In genomic region chr2:138329167-138329566, GRCh38 we compare ENCODE assay signal across 27 cellular contexts.
"Had no signal": no experiment of that assay in that cellular context is flagged by ENCODE, and none has a peak within 500 bp of the region (broad histone marks: within the 10 kb centered on the region; RNA-seq: fewer than 3 reads in every experiment).

No MANE protein-coding gene starts in this region.

- H3K27ac ChIP-seq: body of pancreas, breast epithelium, KMS-11, SJCRH30, SK-N-MC had no signal

- H3K27me3 ChIP-seq: body of pancreas, breast epithelium, SJCRH30 had no signal

- H3K4me1 Mint-ChIP-seq: activated CD4-positive, alpha-beta T cell treated with anti-CD3 and anti-CD28 coated beads, Interleukin-2, amount 10 ng/mL, durations not matched to agents 24 days and 14 days; activated naive CD4-positive, alpha-beta T cell treated with anti-CD3 and anti-CD28 coated beads, Interleukin-2, amount 50 U/mL, for 24 hours; activated naive CD8-positive, alpha-beta T cell treated with anti-CD3 and anti-CD28 coated beads, Interleukin-2, amount 10 ng/mL, durations not matched to agents 7 days and 5 days had no signal

- H3K4me1 ChIP-seq: breast epithelium, SJCRH30 had no signal

- DNase-seq: activated CD4-positive, alpha-beta T cell treated with anti-CD3 and anti-CD28 coated beads, Interleukin-2, amount 10 ng/mL, durations not matched to agents 24 days and 14 days; activated CD4-positive, alpha-beta T cell treated with anti-CD3 and anti-CD28 coated beads, Interleukin-2, amount 50 U/mL, for 4 hours; activated CD8-positive, alpha-beta T cell treated with anti-CD3 and anti-CD28 coated beads for 36 hours; activated gamma-delta T cell; activated naive CD4-positive, alpha-beta T cell treated with Interleukin-2 at 50 U/mL for 16 hours; activated naive CD8-positive, alpha-beta T cell treated with anti-CD3 and anti-CD28 coated beads, Interleukin-2, amount 10 ng/mL, durations not matched to agents 7 days and 5 days; activated T-cell treated with anti-CD3 and anti-CD28 coated beads, Interleukin-2, amount 50 U/mL, for 1 hour; activated T-cell treated with anti-CD3 and anti-CD28 coated beads, Interleukin-2, amount 50 U/mL, for 72 hours; body of pancreas; MM.1S; MV-4-11; NCI-H1092; NCI-H1417; NCI-H1694; NCI-H2029 treated with DMSO at 0.1 percent for 48 hours; NCI-H226; NCI-H526; SHP77; SJCRH30 had no signal

- H3K27ac Mint-ChIP-seq: activated CD4-positive, alpha-beta T cell treated with anti-CD3 and anti-CD28 coated beads, Interleukin-2, amount 10 ng/mL, durations not matched to agents 24 days and 14 days; activated CD8-positive, alpha-beta T cell treated with anti-CD3 and anti-CD28 coated beads for 36 hours; activated naive CD4-positive, alpha-beta T cell treated with anti-CD3 and anti-CD28 coated beads, Interleukin-2, amount 50 U/mL, for 24 hours; activated naive CD8-positive, alpha-beta T cell treated with anti-CD3 and anti-CD28 coated beads, Interleukin-2, amount 10 ng/mL, durations not matched to agents 7 days and 5 days; activated T-cell treated with anti-CD3 and anti-CD28 coated beads, Interleukin-2, amount 50 U/mL, for 72 hours; activated T-helper 2 cell treated with anti-CD3 and anti-CD28 coated beads, Interferon-gamma antibody, Interleukin-2, Interleukin-4, amounts not matched to agents 10 μg/mL and 5 μg/mL and 100 μg/mL, durations not matched to agents 14 hours and 24 hours and 36 hours; T-helper 1 cell treated with Interleukin-12 subunit alpha and Interleukin-12 subunit beta and Interleukin-4 antibody, amounts not matched to agents 30 μg/mL and 1 μg/mL, for 36 hours; T-helper 2 cell treated with Interferon-gamma antibody and Interleukin-4, amounts not matched to agents 5 μg/mL and 100 μg/mL, for 36 hours had no signal

- H3K9me3 Mint-ChIP-seq: activated CD4-positive, alpha-beta T cell treated with anti-CD3 and anti-CD28 coated beads, Interleukin-2, amount 10 ng/mL, durations not matched to agents 24 days and 14 days; activated CD8-positive, alpha-beta T cell treated with anti-CD3 and anti-CD28 coated beads for 36 hours; activated naive CD4-positive, alpha-beta T cell treated with anti-CD3 and anti-CD28 coated beads, Interleukin-2, amount 50 U/mL, for 24 hours; activated naive CD8-positive, alpha-beta T cell treated with anti-CD3 and anti-CD28 coated beads, Interleukin-2, amount 10 ng/mL, durations not matched to agents 7 days and 5 days; activated T-helper 2 cell treated with anti-CD3 and anti-CD28 coated beads, Interferon-gamma antibody, Interleukin-2, Interleukin-4, amounts not matched to agents 10 μg/mL and 5 μg/mL and 100 μg/mL, durations not matched to agents 14 hours and 24 hours and 36 hours; T-helper 1 cell treated with Interleukin-12 subunit alpha and Interleukin-12 subunit beta and Interleukin-4 antibody, amounts not matched to agents 30 μg/mL and 1 μg/mL, for 36 hours; T-helper 2 cell treated with Interferon-gamma antibody and Interleukin-4, amounts not matched to agents 5 μg/mL and 100 μg/mL, for 36 hours had no signal

- H3K4me2 ChIP-seq: KMS-11 had no signal

- ATAC-seq: activated CD8-positive, alpha-beta T cell treated with anti-CD3 and anti-CD28 coated beads for 36 hours; activated T-cell treated with anti-CD3 and anti-CD28 coated beads, Interleukin-2, amount 50 U/mL, for 72 hours; body of pancreas; Panc1 had no signal

- H3K36me3 Mint-ChIP-seq: activated naive CD4-positive, alpha-beta T cell treated with anti-CD3 and anti-CD28 coated beads, Interleukin-2, amount 50 U/mL, for 24 hours; activated naive CD8-positive, alpha-beta T cell treated with anti-CD3 and anti-CD28 coated beads, Interleukin-2, amount 10 ng/mL, durations not matched to agents 7 days and 5 days had no signal

- H3K9ac ChIP-seq: KMS-11 had no signal

- H3K27me3 Mint-ChIP-seq: activated CD4-positive, alpha-beta T cell treated with anti-CD3 and anti-CD28 coated beads, Interleukin-2, amount 10 ng/mL, durations not matched to agents 24 days and 14 days; activated CD8-positive, alpha-beta T cell treated with anti-CD3 and anti-CD28 coated beads for 36 hours; activated naive CD4-positive, alpha-beta T cell treated with anti-CD3 and anti-CD28 coated beads, Interleukin-2, amount 50 U/mL, for 24 hours; activated naive CD8-positive, alpha-beta T cell treated with anti-CD3 and anti-CD28 coated beads, Interleukin-2, amount 10 ng/mL, durations not matched to agents 7 days and 5 days had no signal

- H3K4me3 Mint-ChIP-seq: activated CD4-positive, alpha-beta T cell treated with anti-CD3 and anti-CD28 coated beads, Interleukin-2, amount 10 ng/mL, durations not matched to agents 24 days and 14 days; activated CD8-positive, alpha-beta T cell treated with anti-CD3 and anti-CD28 coated beads for 36 hours; activated naive CD4-positive, alpha-beta T cell treated with anti-CD3 and anti-CD28 coated beads, Interleukin-2, amount 50 U/mL, for 24 hours; activated naive CD8-positive, alpha-beta T cell treated with anti-CD3 and anti-CD28 coated beads, Interleukin-2, amount 10 ng/mL, durations not matched to agents 7 days and 5 days; activated T-cell treated with anti-CD3 and anti-CD28 coated beads, Interleukin-2, amount 50 U/mL, for 72 hours; T-helper 1 cell treated with Interleukin-12 subunit alpha and Interleukin-12 subunit beta and Interleukin-4 antibody, amounts not matched to agents 30 μg/mL and 1 μg/mL, for 36 hours; T-helper 2 cell treated with Interferon-gamma antibody and Interleukin-4, amounts not matched to agents 5 μg/mL and 100 μg/mL, for 36 hours had no signal

- H3K4me3 ChIP-seq: body of pancreas, breast epithelium, SJCRH30, SK-N-MC had no signal

- H3K9me3 ChIP-seq: body of pancreas, breast epithelium, SJCRH30 had no signal

- H3K36me3 ChIP-seq: breast epithelium, SJCRH30 had no signal
